Comparison of ENCODE assay signal across 1 cellular context in genomic region chr5:60417500-60418181, GRCh38.
TF ChIP-seq lines count a peak whose summit lies in the region.

No MANE protein-coding gene starts in this region.

TF ChIP-seq in HepG2, 621 proteins besides CTCF, POLR2A, EP300 and RAD21 (continued from another document and continues in another):
- TF ChIP-seq HIC2 (CRISPR knock-in tag; IDR thresholded peaks at IDR 0.05; ENCODE audit: low read depth) = no peak
- peak; percentile 92 for TF ChIP-seq ARID5B (CRISPR knock-in tag; IDR thresholded peaks at IDR 0.05)
- TF ChIP-seq ELF1 (CRISPR knock-in tag; IDR thresholded peaks at IDR 0.05) = peak; percentile 73
- TF ChIP-seq KLF6 (CRISPR knock-in tag; IDR thresholded peaks at IDR 0.05) = 0 out of 2 replicates have a peak, but pooled peaks have one; percentile 32
- TF ChIP-seq GABPA (IDR thresholded peaks at IDR 0.05; ENCODE audit: low read depth, low read length) = no peak
- TF ChIP-seq GABPA (CRISPR knock-in tag; IDR thresholded peaks at IDR 0.05; ENCODE audit: low read depth) = peak; percentile 54; the same call in 1 of the 2 replicates
- TF ChIP-seq EHMT2 (IDR thresholded peaks at IDR 0.05; ENCODE audit: borderline replicate concordance, low read depth, low read length) = peak; percentile 76; the same call in 1 of the 2 replicates
- TF ChIP-seq ZNF615 (CRISPR knock-in tag; IDR thresholded peaks at IDR 0.05; ENCODE audit: borderline replicate concordance) = no peak
- peak; percentile 59; the same call in 1 of the 2 replicates for TF ChIP-seq MLX (CRISPR knock-in tag; IDR thresholded peaks at IDR 0.05)
- TF ChIP-seq IRF2 (CRISPR knock-in tag; IDR thresholded peaks at IDR 0.05) = peak; percentile 65; the same call in 1 of the 2 replicates
- TF ChIP-seq ZKSCAN8 (CRISPR knock-in tag; IDR thresholded peaks at IDR 0.05; ENCODE audit: borderline replicate concordance) = peak; percentile 76; the same call in 1 of the 2 replicates
- peak; percentile 80 for TF ChIP-seq TCF7 (IDR thresholded peaks at IDR 0.05; ENCODE audit: low read depth)
- no peak for TF ChIP-seq CBX2 (IDR thresholded peaks at IDR 0.05; ENCODE audit: low read depth, low read length)
- TF ChIP-seq CBX2 (CRISPR knock-in tag; IDR thresholded peaks at IDR 0.05; ENCODE audit: low read depth) = no peak
- TF ChIP-seq POLR2AphosphoS5 (IDR thresholded peaks at IDR 0.05; ENCODE audit: low read depth, low read length) = 0 out of 2 replicates have a peak, but pooled peaks have one; percentile 19
- 0 out of 2 replicates have a peak, but pooled peaks have one; percentile 44 for TF ChIP-seq GATAD1 (CRISPR knock-in tag; IDR thresholded peaks at IDR 0.05)
- 0 out of 2 replicates have a peak, but pooled peaks have one; percentile 25 for TF ChIP-seq ARNT2 (CRISPR knock-in tag; IDR thresholded peaks at IDR 0.05; ENCODE audit: low read depth)
- peak; percentile 86 for TF ChIP-seq KAT8 (CRISPR knock-in tag; IDR thresholded peaks at IDR 0.05)
- no peak for TF ChIP-seq ZSCAN31 (CRISPR knock-in tag; IDR thresholded peaks at IDR 0.05; ENCODE audit: low read depth)
- no peak for TF ChIP-seq ZKSCAN1 (IDR thresholded peaks at IDR 0.05; ENCODE audit: low read length)
- peak; percentile 90 for TF ChIP-seq ZNF609 (CRISPR knock-in tag; IDR thresholded peaks at IDR 0.05; ENCODE audit: borderline replicate concordance)
- no peak for TF ChIP-seq KDM2A (CRISPR knock-in tag; IDR thresholded peaks at IDR 0.05; ENCODE audit: borderline replicate concordance, low read depth)
- peak; percentile 76 for TF ChIP-seq KDM6A (CRISPR knock-in tag; IDR thresholded peaks at IDR 0.05; ENCODE audit: low read depth)
- TF ChIP-seq ZNF44 (CRISPR knock-in tag; IDR thresholded peaks at IDR 0.05) = no peak
- 0 out of 2 replicates have a peak, but pooled peaks have one; percentile 25 for TF ChIP-seq POGK (CRISPR knock-in tag; conservative IDR thresholded peaks at IDR 0.05)
- peak; percentile 22; the same call in 1 of the 2 replicates for TF ChIP-seq ZNF703 (CRISPR knock-in tag; IDR thresholded peaks at IDR 0.05; ENCODE audit: borderline replicate concordance)
- peak; percentile 77 for TF ChIP-seq PHF21A (CRISPR knock-in tag; IDR thresholded peaks at IDR 0.05)
- TF ChIP-seq CEBPB (IDR thresholded peaks at IDR 0.05; ENCODE audit: borderline replicate concordance, low read depth, low read length) = peak; percentile 9; the same call in 1 of the 2 replicates
- peak; percentile 70 for TF ChIP-seq PITX1 (CRISPR knock-in tag; IDR thresholded peaks at IDR 0.05)
- TF ChIP-seq ZNF564 (CRISPR knock-in tag; IDR thresholded peaks at IDR 0.05) = no peak; the same call in 1 of the 2 replicates
- TF ChIP-seq MIXL1 (CRISPR knock-in tag; IDR thresholded peaks at IDR 0.05) = peak; percentile 95
- TF ChIP-seq ZBTB43 (CRISPR knock-in tag; conservative IDR thresholded peaks at IDR 0.05) = peak; percentile 73; the same call in 1 of the 2 replicates
- peak; percentile 81; the same call in 1 of the 2 replicates for TF ChIP-seq MED13 (CRISPR knock-in tag; IDR thresholded peaks at IDR 0.05)
- peak; percentile 90 for TF ChIP-seq RERE (CRISPR knock-in tag; IDR thresholded peaks at IDR 0.05; ENCODE audit: low read depth)
- peak; percentile 29 for TF ChIP-seq ZEB1 (IDR thresholded peaks at IDR 0.05; ENCODE audit: insufficient replicate concordance, low read depth)
- 0 out of 2 replicates have a peak, but pooled peaks have one; percentile 21 for TF ChIP-seq ZNF556 (CRISPR knock-in tag; IDR thresholded peaks at IDR 0.05; ENCODE audit: borderline replicate concordance)
- peak; percentile 89 for TF ChIP-seq ZGPAT (CRISPR knock-in tag; IDR thresholded peaks at IDR 0.05)
- TF ChIP-seq RXRB (CRISPR knock-in tag; IDR thresholded peaks at IDR 0.05; ENCODE audit: borderline replicate concordance) = peak; percentile 84
